In genomic region chr10:44898665-44899064, GRCh38 we compare ENCODE assay signal across 1 cellular context.
TF ChIP-seq lines count a peak whose summit lies in the region.

No MANE protein-coding gene starts in this region.

TF ChIP-seq in H1, 55 proteins besides CTCF, POLR2A, EP300 and RAD21 (continued from another document):
- TF ChIP-seq SIN3A (conservative IDR thresholded peaks at IDR 0.05 in 1 of 2, IDR thresholded peaks at IDR 0.05 in 1 of 2; ENCODE audit: low read depth in 1 of 2, low read length in 2 of 2), result no peak
